14 cellular contexts compared by ENCODE assay signal in genomic region chr15:64288577-64288976, GRCh38.
DNase-seq lines count a peak whose midpoint lies in the region; ATAC-seq and TF ChIP-seq lines count a peak whose summit lies in the region.
"Had no signal": no experiment of that assay in that cellular context is flagged by ENCODE, and none has a peak within 500 bp of the region (broad histone marks: within the 10 kb centered on the region; RNA-seq: fewer than 3 reads in every experiment).

No MANE protein-coding gene starts in this region.

- peaks cover 1 to 12% of the 10 kb centered on the region in 2 donors for H3K36me3 Mint-ChIP-seq in CD14-positive monocyte

- H3K27me3 Mint-ChIP-seq in CD14-positive monocyte (ENCODE audit: low read depth in 3 of 3), result no peaks in the 10 kb centered on the region
- H3K27me3 Mint-ChIP-seq: naive thymus-derived CD8-positive, alpha-beta T cell had no signal

- no peak for TF ChIP-seq CTCF in C4-2B (conservative IDR thresholded peaks at IDR 0.05)
- no peak for TF ChIP-seq CTCF in HEK293 (tag by site-specific recombination; IDR thresholded peaks at IDR 0.05)
- no peak for TF ChIP-seq CTCF in CD14-positive monocyte (IDR thresholded peaks at IDR 0.05)
- TF ChIP-seq CTCF in brain microvascular endothelial cell (IDR thresholded peaks at IDR 0.05; ENCODE audit: low read depth, low read length, missing control alignments), result no peak

- no peaks in the 10 kb centered on the region for H3K9me3 Mint-ChIP-seq in CD14-positive monocyte
- H3K9me3 Mint-ChIP-seq: naive thymus-derived CD8-positive, alpha-beta T cell had no signal

- H3K4me1 ChIP-seq in HEK293 (ENCODE audit: control insufficient read depth, insufficient read depth, low read length), result peaks cover 7% of the 10 kb centered on the region; the same call in 1 of the 2 replicates
- H3K4me1 ChIP-seq: psoas muscle had no signal

- H3K4me1 Mint-ChIP-seq in CD14-positive monocyte, result peaks cover 11% of the 10 kb centered on the region

- H3K27ac Mint-ChIP-seq in CD14-positive monocyte, result peak overlapping the region in 1 of 7 donors; percentile 30
- H3K27ac Mint-ChIP-seq: naive thymus-derived CD8-positive, alpha-beta T cell had no signal

- H3K9me3 ChIP-seq in HEK293 (ENCODE audit: control insufficient read depth, insufficient read depth, low read depth, low read length), result no peaks in the 10 kb centered on the region
- H3K9me3 ChIP-seq: psoas muscle, transverse colon had no signal

- H3K4me3 ChIP-seq in HEK293 (ENCODE audit: low read depth, low read length) (no peak overlapping the region), brain microvascular endothelial cell (ENCODE audit: low read depth, low read length) (no peak overlapping the region)
- H3K4me3 ChIP-seq: psoas muscle, transverse colon had no signal

- intact Hi-C loops in CD14-positive monocyte (cut with micrococcal nuclease), result no loop called here

- no peak for ATAC-seq in GM21390 (IDR thresholded peaks at IDR 0.05; ENCODE audit: unreplicated experiment)
- ATAC-seq: naive thymus-derived CD8-positive, alpha-beta T cell; psoas muscle had no signal

- in situ Hi-C loops in brain microvascular endothelial cell (cut with HindIII; ENCODE audit: low pct_ligation_motif_present, low sequenced_read_pairs), result no loop called here

- no peak overlapping the region for H3K4me3 Mint-ChIP-seq in CD14-positive monocyte
- H3K4me3 Mint-ChIP-seq: naive thymus-derived CD8-positive, alpha-beta T cell had no signal

- peak overlapping the region; percentile 91 for H3K27ac ChIP-seq in C4-2B
- H3K27ac ChIP-seq in HEK293 (ENCODE audit: extremely low read depth, low read depth, low read length), result no peak overlapping the region
- H3K27ac ChIP-seq in brain microvascular endothelial cell, result no peak overlapping the region
- H3K27ac ChIP-seq: psoas muscle, transverse colon had no signal

- DNase-seq in amniotic epithelial cell (ENCODE audit: low read depth) (peak; percentile 52), iris pigment epithelial cell (ENCODE audit: low read depth) (peak; percentile 78), CD14-positive monocyte (ENCODE audit: low spot score) (no peak), C1 segment of cervical spinal cord (lab: John Stamatoyannopoulos, UW) (no peak), brain microvascular endothelial cell (no peak)
- DNase-seq: DMS153; head of caudate nucleus; naive thymus-derived CD8-positive, alpha-beta T cell; psoas muscle; stimulated activated naive CD4-positive, alpha-beta T cell; transverse colon had no signal

- POLR2A ChIA-PET in HEK293 (lab: Yijun Ruan, JAX), result no interaction called here

- CTCF ChIA-PET in HEK293 (lab: Yijun Ruan, JAX), result no interaction called here

- H3K27me3 ChIP-seq in brain microvascular endothelial cell (replicated peaks), result no peaks in the 10 kb centered on the region
- H3K27me3 ChIP-seq: transverse colon had no signal

- H3K36me3 ChIP-seq in HEK293 (ENCODE audit: control insufficient read depth in 2 of 2, insufficient read depth in 1 of 2, low read length in 2 of 2) (no peaks in the 10 kb centered on the region), brain microvascular endothelial cell (replicated peaks) (no peaks in the 10 kb centered on the region)
- H3K36me3 ChIP-seq: transverse colon had no signal

TF ChIP-seq in HEK293, 187 proteins besides CTCF, POLR2A, EP300 and RAD21 (continues in another document):
- TF ChIP-seq SCRT2 (tag by site-specific recombination; IDR thresholded peaks at IDR 0.05) (no peak), KLF7 (tag by site-specific recombination; IDR thresholded peaks at IDR 0.05; ENCODE audit: borderline replicate concordance) (no peak), ZNF521 (tag by site-specific recombination; IDR thresholded peaks at IDR 0.05) (no peak), KLF17 (tag by site-specific recombination; IDR thresholded peaks at IDR 0.05) (no peak), PRDM6 (tag by site-specific recombination; IDR thresholded peaks at IDR 0.05) (peak; percentile 60), ATF2 (tag by site-specific recombination; IDR thresholded peaks at IDR 0.05; ENCODE audit: low read depth) (peak; percentile 86), ZNF311 (tag by site-specific recombination; IDR thresholded peaks at IDR 0.05; ENCODE audit: borderline replicate concordance) (no peak), KLF8 (tag by site-specific recombination; IDR thresholded peaks at IDR 0.05) (no peak), RBAK (tag by site-specific recombination; IDR thresholded peaks at IDR 0.05) (no peak), ZNF585B (tag by site-specific recombination; IDR thresholded peaks at IDR 0.05) (no peak), ZNF510 (tag by site-specific recombination; IDR thresholded peaks at IDR 0.05; ENCODE audit: insufficient replicate concordance) (no peak), ZNF354C (tag by site-specific recombination; IDR thresholded peaks at IDR 0.05; ENCODE audit: borderline replicate concordance, low read depth) (no peak), REST (tag by site-specific recombination; IDR thresholded peaks at IDR 0.05) (no peak), ZNF624 (tag by site-specific recombination; IDR thresholded peaks at IDR 0.05) (no peak)

Comparison
In these comparisons a context has a peak if more than half of its experiments do, and no peak if none do; other contexts are left out.
1. DNase-seq: peak in amniotic epithelial cell (single experiment) and iris pigment epithelial cell (single experiment); none in CD14-positive monocyte (single experiment), C1 segment of cervical spinal cord (0 of 14) and brain microvascular endothelial cell (single experiment).